In genomic region chr11:47407746-47408590, GRCh38 we compare ENCODE assay signal across 8 cellular contexts. TPM values are rescaled to one million over a fixed set of nuclear protein-coding genes. Genes with fewer than 3 reads are reported as not detected.
A peak's percentile ranks its signal among the peaks of the same experiment; 100 is the strongest.
DNase-seq lines count a peak whose midpoint lies in the region; ATAC-seq, FAIRE-seq and TF ChIP-seq lines count a peak whose summit lies in the region.

Gene SLC39A13 (plus strand): TSS chr11:47408590. CDS start chr11:47410095, 1,505 bp downstream.

- peaks cover 15 to 22% of the 10 kb centered on the region in 2 donors for H3K4me1 ChIP-seq in kidney (ENCODE audit: control insufficient read depth in 1 of 2, insufficient read depth in 1 of 2, low read depth in 1 of 2, low read length in 2 of 2)

- no peak for FAIRE-seq in kidney (lab: Jason Lieb, UNC)

- peak; percentile 73 for TF ChIP-seq CTCF in kidney (IDR thresholded peaks at IDR 0.05; ENCODE audit: borderline replicate concordance, extremely low read depth, insufficient read depth)

- H3K9ac ChIP-seq in kidney (ENCODE audit: low read length in 2 of 2) = peak within 1 kb of the TSS; percentile 99

- peak within 1 kb of the TSS; percentile 94 to 97 for H3K4me3 ChIP-seq in kidney (ENCODE audit: low read length in 2 of 2)

- TF ChIP-seq POLR2A in GM19099 (IDR thresholded peaks at IDR 0.05; ENCODE audit: extremely low read depth, insufficient read length, low read depth) = peak; percentile 69

- peak; percentile 73 for ATAC-seq in HG03378 (IDR thresholded peaks at IDR 0.05; ENCODE audit: unreplicated experiment)

- peaks cover 0 to 5% of the 10 kb centered on the region in 2 donors for H3K36me3 ChIP-seq in kidney (ENCODE audit: control insufficient read depth in 1 of 2, insufficient read depth in 2 of 2, low read length in 2 of 2)

- intact Hi-C loops in kidney (cut with DNase I) = no loop called here

- H3K27ac ChIP-seq in kidney (ENCODE audit: low read depth in 2 of 2, low read length in 2 of 2) = peak within 1 kb of the TSS; percentile 97 to 99

- DNase-seq in Ammon's horn (ENCODE audit: low spot score) (peak; percentile 95), NCI-H460 (ENCODE audit: extremely low read depth, low read depth) (peak; percentile 86), cerebellar cortex (ENCODE audit: low spot score) (peak; percentile 92), kidney (peak; percentile 99)
- peak; percentile 97 for DNase-seq in activated CD4-positive, CD25-positive, alpha-beta regulatory T cell treated with anti-CD3 and anti-CD28 coated beads, Interleukin-2, amount 50 U/mL, for 72 hours
- peak; percentile 90 to 92 for DNase-seq in stimulated activated CD4-positive, alpha-beta T cell treated with anti-CD3 and anti-CD28 coated beads, Interleukin-15, amount 100 ng/mL, for 1 hour (ENCODE audit: low read depth in 1 of 2, low spot score in 1 of 2)

- H3K9me3 ChIP-seq in kidney (ENCODE audit: control insufficient read depth in 1 of 2, low read length in 2 of 2) = no peaks in the 10 kb centered on the region

RNA-seq across cellular contexts. Expression of gene SLC39A13, which starts in this region (rescaled TPM):
- 12.0 and 12.9 TPM in 2 replicates for total RNA-seq in NCI-H460 (2014; rRNA removed; shearing (Covaris generic))
- polyA plus RNA-seq in NCI-H460 (2014; cell fraction: nucleus; rRNA removed) = 88.5 and 105 TPM in 2 replicates
- 80.6 TPM for total RNA-seq in kidney
- polyA plus RNA-seq in kidney (ENCODE audit: insufficient read depth, low read depth, low replicate concordance) = 93.2 TPM

Comparison
In these comparisons a context has a peak if more than half of its experiments do, and no peak if none do; other contexts are left out.
1. Peak in every context shown above with its lines: DNase-seq, ATAC-seq, H3K4me3 ChIP-seq and H3K27ac ChIP-seq.